ENCODE assay signal across 9 cellular contexts in the genomic region with DNA sequence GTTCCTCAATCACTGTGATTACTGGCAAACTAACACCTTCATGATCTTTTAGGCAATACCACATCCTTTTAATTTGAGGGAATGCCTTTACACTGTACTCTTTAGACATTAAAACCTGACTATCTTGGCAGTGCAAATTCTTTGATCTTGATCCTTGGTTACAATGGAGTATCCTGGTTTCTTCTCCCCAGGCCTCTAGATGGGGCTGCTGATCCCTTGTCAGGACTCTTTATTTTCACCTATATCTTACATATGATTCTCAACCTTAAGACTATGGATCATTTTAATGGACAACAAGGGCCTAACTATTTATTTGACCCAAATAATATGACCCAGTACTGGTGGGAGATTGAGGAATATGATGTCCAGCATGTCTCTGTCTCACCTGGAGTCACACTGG.
DNase-seq lines count a peak whose midpoint lies in the region; ATAC-seq and TF ChIP-seq lines count a peak whose summit lies in the region.
"Had no signal": no experiment of that assay in that cellular context is flagged by ENCODE, and none has a peak within 500 bp of the region (broad histone marks: within the 10 kb centered on the region; RNA-seq: fewer than 3 reads in every experiment).

No MANE protein-coding gene starts in this region.

- H3K4me3 Mint-ChIP-seq in neural crest cell = no peak overlapping the region
- H3K4me3 Mint-ChIP-seq: activated naive CD4-positive, alpha-beta T cell treated with anti-CD3 and anti-CD28 coated beads, Interleukin-2, amount 50 U/mL, for 24 hours had no signal

- H3K36me3 ChIP-seq in MG63 (no peaks in the 10 kb centered on the region), brain microvascular endothelial cell (replicated peaks) (no peaks in the 10 kb centered on the region)

- no peaks in the 10 kb centered on the region for H3K27me3 ChIP-seq in MG63
- H3K27me3 ChIP-seq in brain microvascular endothelial cell (replicated peaks) = no peaks in the 10 kb centered on the region

- H3K9me3 ChIP-seq in MG63 = no peaks in the 10 kb centered on the region

- TF ChIP-seq CTCF in GM12874 (IDR thresholded peaks at IDR 0.05; ENCODE audit: insufficient read depth, low read depth, low read length) (peak; percentile 33; the same call in 1 of the 2 replicates), brain microvascular endothelial cell (IDR thresholded peaks at IDR 0.05; ENCODE audit: low read depth, low read length, missing control alignments) (peak; percentile 82), neural crest cell (conservative IDR thresholded peaks at IDR 0.05) (peak; percentile 50)

- H3K36me3 Mint-ChIP-seq in neural crest cell (ENCODE audit: low read depth) = peaks cover 2% of the 10 kb centered on the region
- H3K36me3 Mint-ChIP-seq: activated naive CD4-positive, alpha-beta T cell treated with anti-CD3 and anti-CD28 coated beads, Interleukin-2, amount 50 U/mL, for 24 hours had no signal

- H3K9me3 Mint-ChIP-seq in neural crest cell = peaks cover 2% of the 10 kb centered on the region

- H3K27me3 Mint-ChIP-seq in neural crest cell (ENCODE audit: low read depth) = no peaks in the 10 kb centered on the region
- H3K27me3 Mint-ChIP-seq: activated naive CD4-positive, alpha-beta T cell treated with anti-CD3 and anti-CD28 coated beads, Interleukin-2, amount 50 U/mL, for 24 hours had no signal

- ATAC-seq in GM21576 (IDR thresholded peaks at IDR 0.05; ENCODE audit: unreplicated experiment) = no peak

- no peaks in the 10 kb centered on the region for H3K4me1 Mint-ChIP-seq in neural crest cell
- H3K4me1 Mint-ChIP-seq: activated naive CD4-positive, alpha-beta T cell treated with anti-CD3 and anti-CD28 coated beads, Interleukin-2, amount 50 U/mL, for 24 hours had no signal

- DNase-seq in MG63 (peak; percentile 6), brain microvascular endothelial cell (peak; percentile 13), neural crest cell (ENCODE audit: low read depth, low spot score) (no peak), retina (no peak)
- no peak for DNase-seq in NK-92 treated with Interleukin-12 subunit alpha and Interleukin-12 subunit beta, amount 100 ng/mL, for 24 hours (lab: John Stamatoyannopoulos, UW)
- DNase-seq: posterior cingulate gyrus had no signal

- in situ Hi-C loops in brain microvascular endothelial cell (cut with HindIII; ENCODE audit: low pct_ligation_motif_present, low sequenced_read_pairs) = no loop called here

- H3K4me3 ChIP-seq in MG63 = no peak overlapping the region
- no peak overlapping the region for H3K4me3 ChIP-seq in brain microvascular endothelial cell (ENCODE audit: low read depth, low read length)

- no peak overlapping the region for H3K27ac Mint-ChIP-seq in neural crest cell (ENCODE audit: unreplicated experiment)
- H3K27ac Mint-ChIP-seq: activated naive CD4-positive, alpha-beta T cell treated with anti-CD3 and anti-CD28 coated beads, Interleukin-2, amount 50 U/mL, for 24 hours had no signal

- H3K27ac ChIP-seq in brain microvascular endothelial cell = no peak overlapping the region

Comparison
In these comparisons a context has a peak if more than half of its experiments do, and no peak if none do; other contexts are left out.
1. DNase-seq: peak in MG63 (single experiment) and brain microvascular endothelial cell (single experiment); none in neural crest cell (single experiment), NK-92 treated with Interleukin-12 subunit alpha and Interleukin-12 subunit beta, amount 100 ng/mL, for 24 hours (single experiment) and retina (single experiment).
2. Peak in every context shown above with its lines, with median percentiles within 50 percentile points of each other: CTCF ChIP-seq.